In genomic region chr9:92617951-92618510, GRCh38 we compare ENCODE assay signal across 24 cellular contexts. TPM values are rescaled to one million over a fixed set of nuclear protein-coding genes. Genes with fewer than 3 reads are reported as not detected.
A peak's percentile ranks its signal among the peaks of the same experiment; 100 is the strongest.
DNase-seq lines count a peak whose midpoint lies in the region; TF ChIP-seq lines count a peak whose summit lies in the region.
"Had no signal": no experiment of that assay in that cellular context is flagged by ENCODE, and none has a peak within 500 bp of the region (broad histone marks: within the 10 kb centered on the region; RNA-seq: fewer than 3 reads in every experiment).

No MANE protein-coding gene starts in this region.

- H3K27me3 ChIP-seq in hepatocyte: no peaks in the 10 kb centered on the region
- H3K27me3 ChIP-seq in prostate gland (replicated peaks; ENCODE audit: insufficient read depth): no peaks in the 10 kb centered on the region
- no peaks in the 10 kb centered on the region for H3K27me3 ChIP-seq in uterus
- no peaks in the 10 kb centered on the region for H3K27me3 ChIP-seq in neural progenitor cell
- H3K27me3 ChIP-seq: neutrophil, right atrium auricular region, thyroid gland had no signal

- peaks cover 7% of the 10 kb centered on the region for H3K4me1 ChIP-seq in hepatocyte (ENCODE audit: insufficient read depth)
- no peaks in the 10 kb centered on the region for H3K4me1 ChIP-seq in prostate gland (replicated peaks)
- peaks cover 12 to 13% of the 10 kb centered on the region in 2 donors for H3K4me1 ChIP-seq in uterus
- H3K4me1 ChIP-seq in neural progenitor cell: no peaks in the 10 kb centered on the region

- no peak overlapping the region for H3K9ac ChIP-seq in neural progenitor cell
- H3K9ac ChIP-seq: KMS-11 had no signal

- H3K4me3 Mint-ChIP-seq in neural progenitor cell: no peak overlapping the region
- H3K4me3 Mint-ChIP-seq: T-helper 1 cell treated with Interleukin-12 subunit alpha and Interleukin-12 subunit beta and Interleukin-4 antibody, amounts not matched to agents 30 μg/mL and 1 μg/mL, for 36 hours had no signal

- intact Hi-C loops in prostate gland (cut with DNase I): no loop called here
- intact Hi-C loops in uterus (cut with DNase I; ENCODE audit: low total_unique reads): no loop called here

- H3K9me3 ChIP-seq in hepatocyte (ENCODE audit: low read depth) (no peaks in the 10 kb centered on the region), prostate gland (no peaks in the 10 kb centered on the region), uterus (no peaks in the 10 kb centered on the region), neural progenitor cell (ENCODE audit: low read depth) (no peaks in the 10 kb centered on the region)
- H3K9me3 ChIP-seq: neutrophil, right atrium auricular region, thyroid gland had no signal

- H4K20me1 ChIP-seq in hepatocyte (ENCODE audit: insufficient read depth, poor library complexity, severe bottlenecking) (no peaks in the 10 kb centered on the region), neural progenitor cell (ENCODE audit: low read depth) (no peaks in the 10 kb centered on the region)

- TF ChIP-seq POLR2A in prostate gland (IDR thresholded peaks at IDR 0.05): no peak
- no peak for TF ChIP-seq POLR2A in uterus (IDR thresholded peaks at IDR 0.05)

- H3K27ac ChIP-seq in hepatocyte: peak overlapping the region; percentile 58
- peak overlapping the region; percentile 66 to 72 for H3K27ac ChIP-seq in prostate gland
- H3K27ac ChIP-seq in uterus: peak overlapping the region; percentile 77 to 84
- H3K27ac ChIP-seq in neural progenitor cell: no peak overlapping the region
- H3K27ac ChIP-seq: KMS-11, neutrophil, PC-9, thyroid gland had no signal

- peak; percentile 40 for DNase-seq in activated CD8-positive, alpha-beta memory T cell treated with anti-CD3 and anti-CD28 coated beads, Interleukin-2, amount 50 U/mL, for 48 hours
- no peak for DNase-seq in activated CD8-positive, alpha-beta memory T cell treated with anti-CD3 and anti-CD28 coated beads, Interleukin-2, amount 50 U/mL, for 4 hours
- no peak for DNase-seq in hepatocyte (ENCODE audit: low spot score)
- no peak for DNase-seq in prostate gland (ENCODE audit: low spot score)
- peak in 1 of 2 donors; percentile 12 for DNase-seq in uterus
- no peak for DNase-seq in activated CD4-positive, alpha-beta T cell treated with anti-CD3 and anti-CD28 coated beads, Interleukin-2, amount 50 U/mL, for 48 hours
- DNase-seq in neural progenitor cell (ENCODE audit: low spot score): no peak
- DNase-seq in activated CD4-positive, alpha-beta T cell treated with anti-CD3 and anti-CD28 coated beads for 48 hours: no peak
- DNase-seq: 8988T; activated CD4-positive, alpha-beta T cell treated with anti-CD3 and anti-CD28 coated beads, Interleukin-2, amount 50 U/mL, for 1 hour; activated gamma-delta T cell treated with Interleukin-2 at 50 U/mL for 16 hours; activated T-cell treated with anti-CD3 and anti-CD28 coated beads for 4 hours; AML-193; DMS79; erythroblast; NCI-H2029; NCI-H226; PC-9; stimulated activated CD4-positive, alpha-beta T cell treated with anti-CD3 and anti-CD28 coated beads, Interleukin-15, amount 100 ng/mL, for 24 hours; thyroid gland had no signal

- H3K9me2 ChIP-seq in hepatocyte (replicated peaks; ENCODE audit: insufficient read depth): no peaks in the 10 kb centered on the region

- H2AFZ ChIP-seq in hepatocyte (no peak overlapping the region), neural progenitor cell (replicated peaks) (no peak overlapping the region)
- H2AFZ ChIP-seq: PC-9 had no signal

- H3K36me3 Mint-ChIP-seq in neural progenitor cell: peaks cover 14% of the 10 kb centered on the region

- TF ChIP-seq CTCF in hepatocyte (IDR thresholded peaks at IDR 0.05; ENCODE audit: poor library complexity) (no peak), prostate gland (IDR thresholded peaks at IDR 0.05) (no peak), uterus (IDR thresholded peaks at IDR 0.05) (no peak), neural progenitor cell (IDR thresholded peaks at IDR 0.05) (no peak)

- 93% methylated on average over 11 of the region's 11 CpGs for WGBS in hepatocyte (ENCODE audit: low lambda C conversion rate, missing lambda C conversion rate)
- 87% methylated on average over 11 of the region's 11 CpGs for WGBS in prostate gland

- no peak overlapping the region for H3K4me2 ChIP-seq in hepatocyte
- no peak overlapping the region for H3K4me2 ChIP-seq in neural progenitor cell
- H3K4me2 ChIP-seq: KMS-11, PC-9 had no signal

- no peaks in the 10 kb centered on the region for H3F3A ChIP-seq in neural progenitor cell (ENCODE audit: low read depth)

- no peak overlapping the region for H3K27ac Mint-ChIP-seq in neural progenitor cell
- H3K27ac Mint-ChIP-seq: T-helper 1 cell treated with Interleukin-12 subunit alpha and Interleukin-12 subunit beta and Interleukin-4 antibody, amounts not matched to agents 30 μg/mL and 1 μg/mL, for 36 hours had no signal

- H3K4me1 Mint-ChIP-seq in neural progenitor cell: no peaks in the 10 kb centered on the region

- no peaks in the 10 kb centered on the region for H3K79me2 ChIP-seq in hepatocyte
- no peaks in the 10 kb centered on the region for H3K79me2 ChIP-seq in neural progenitor cell (ENCODE audit: low read depth)

- H3K36me3 ChIP-seq in hepatocyte (replicated peaks; ENCODE audit: insufficient read depth, low read depth) (no peaks in the 10 kb centered on the region), prostate gland (no peaks in the 10 kb centered on the region), uterus (no peaks in the 10 kb centered on the region), neural progenitor cell (no peaks in the 10 kb centered on the region)

- no peaks in the 10 kb centered on the region for H3K9me3 Mint-ChIP-seq in neural progenitor cell
- H3K9me3 Mint-ChIP-seq: T-helper 1 cell treated with Interleukin-12 subunit alpha and Interleukin-12 subunit beta and Interleukin-4 antibody, amounts not matched to agents 30 μg/mL and 1 μg/mL, for 36 hours had no signal

- H3K4me3 ChIP-seq in hepatocyte (no peak overlapping the region), prostate gland (no peak overlapping the region), uterus (no peak overlapping the region), neural progenitor cell (no peak overlapping the region)
- H3K4me3 ChIP-seq: PC-9, right atrium auricular region, thyroid gland had no signal

- H3K27me3 Mint-ChIP-seq in neural progenitor cell (ENCODE audit: insufficient read depth, low read depth): no peaks in the 10 kb centered on the region

RNA-seq across cellular contexts. Expression of gene IPPK, which starts 51.9 kb away (rescaled TPM):
- 15.3 and 15.6 TPM in 2 replicates for total RNA-seq in hepatocyte
- polyA plus RNA-seq in hepatocyte: 8.5 and 12.4 TPM in 2 replicates
- 10 to 100 TPM; 10.3 to 14.0 TPM for total RNA-seq in prostate gland
- total RNA-seq in uterus: 10 to 100 TPM in 2 of 4 donors, 1 to 10 TPM in 2; 5.9 to 13.1 (median 8.5) TPM
- total RNA-seq in neural progenitor cell (ENCODE audit: low replicate concordance): 16.8 and 18.0 TPM in 2 replicates
